In the genomic region with DNA sequence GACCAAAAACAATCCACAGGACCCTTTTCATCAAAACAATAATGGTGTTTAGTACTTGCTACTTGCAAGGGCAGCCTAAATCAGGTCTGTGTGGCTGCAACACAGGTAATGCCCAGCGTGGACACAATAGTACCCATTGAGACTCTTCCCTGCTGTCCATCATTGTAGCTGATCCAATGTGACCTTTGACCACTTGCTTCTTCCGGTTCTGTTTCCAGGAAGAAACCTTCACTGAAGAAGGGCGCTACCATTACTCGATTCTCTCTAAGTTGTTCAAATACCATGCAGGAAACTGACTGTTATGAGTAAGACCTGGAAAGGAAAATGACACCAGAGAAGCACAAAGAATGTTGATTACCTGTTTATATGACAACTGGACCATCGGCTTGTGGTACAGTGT, we compare ENCODE assay signal across 23 cellular contexts.
DNase-seq lines count a peak whose midpoint lies in the region; ATAC-seq, FAIRE-seq and TF ChIP-seq lines count a peak whose summit lies in the region.
"Had no signal": no experiment of that assay in that cellular context is flagged by ENCODE, and none has a peak within 500 bp of the region (broad histone marks: within the 10 kb centered on the region; RNA-seq: fewer than 3 reads in every experiment).

No MANE protein-coding gene starts in this region.

- 81 to 86% methylated on average over 5 of the region's 5 CpGs for WGBS in sigmoid colon, 2 donors

- H3K27me3 ChIP-seq in bronchial epithelial cell (ENCODE audit: control insufficient read depth, insufficient read depth, low read length) (no peaks in the 10 kb centered on the region), sigmoid colon (no peaks in the 10 kb centered on the region), vagina (no peaks in the 10 kb centered on the region)
- H3K27me3 ChIP-seq: BE2C had no signal

- ATAC-seq in HG03095 (IDR thresholded peaks at IDR 0.05; ENCODE audit: unreplicated experiment): no peak

- peak; percentile 43 for FAIRE-seq in bronchial epithelial cell (lab: Jason Lieb, UNC)
- FAIRE-seq: GM19239 had no signal

- H3K36me3 ChIP-seq in bronchial epithelial cell (ENCODE audit: control insufficient read depth, insufficient read depth, low read length): no peaks in the 10 kb centered on the region
- H3K36me3 ChIP-seq in sigmoid colon: no peaks in the 10 kb centered on the region
- H3K36me3 ChIP-seq in vagina: no peaks in the 10 kb centered on the region
- H3K36me3 ChIP-seq: BE2C, HAP-1 had no signal

- H3K27ac ChIP-seq in sigmoid colon (peak overlapping the region in 3 of 4 donors; percentile 41 to 77 (median 72)), vagina (peak overlapping the region; percentile 85), caudate nucleus (ENCODE audit: low read depth, low read length) (no peak overlapping the region)
- H3K27ac ChIP-seq: HL-60, PC-9, SK-N-MC had no signal

- H3K4me3 ChIP-seq in bronchial epithelial cell (ENCODE audit: low read depth, low read length) (no peak overlapping the region), sigmoid colon (no peak overlapping the region), vagina (no peak overlapping the region)
- H3K4me3 ChIP-seq: HAP-1, PC-9, SK-N-MC had no signal

- peak; percentile 50 for DNase-seq in M059J (ENCODE audit: low read depth)
- DNase-seq in bronchial epithelial cell (ENCODE audit: low read depth): no peak
- no peak for DNase-seq in sigmoid colon
- DNase-seq in vagina (ENCODE audit: extremely low spot score in 2 of 2): no peak
- no peak for DNase-seq in NK-92 (lab: John Stamatoyannopoulos, UW; ENCODE audit: unreplicated experiment)
- DNase-seq in caudate nucleus (lab: John Stamatoyannopoulos, UW): no peak
- DNase-seq: BE2C, DMS53, GF-D8, KG1, MV-4-11, NCI-H1694, NCI-H2081, NCI-H2171, NCI-H526, PC-9, RPMI8226, SHP77 had no signal

- TF ChIP-seq POLR2A in sigmoid colon (IDR thresholded peaks at IDR 0.05): no peak
- no peak for TF ChIP-seq POLR2A in vagina (IDR thresholded peaks at IDR 0.05)

- intact Hi-C loops in sigmoid colon (cut with DNase I) (no loop called here), vagina (cut with DNase I) (no loop called here)

- TF ChIP-seq CTCF in bronchial epithelial cell (IDR thresholded peaks at IDR 0.05; ENCODE audit: insufficient read depth, low read length, severe bottlenecking) (no peak), sigmoid colon (IDR thresholded peaks at IDR 0.05) (no peak), vagina (IDR thresholded peaks at IDR 0.05) (no peak)

- TF ChIP-seq EP300 in sigmoid colon (IDR thresholded peaks at IDR 0.05): no peak

- H3K4me1 ChIP-seq in sigmoid colon: peaks cover 0 to 40% (median 31%) of the 10 kb centered on the region in 4 donors
- H3K4me1 ChIP-seq in vagina: peaks cover 31% of the 10 kb centered on the region
- H3K4me1 ChIP-seq: BE2C, HAP-1 had no signal

- H3K9me3 ChIP-seq in sigmoid colon (no peaks in the 10 kb centered on the region), vagina (no peaks in the 10 kb centered on the region)
- H3K9me3 ChIP-seq: BE2C, HAP-1 had no signal
